12 cellular contexts compared by ENCODE assay signal in the genomic region with DNA sequence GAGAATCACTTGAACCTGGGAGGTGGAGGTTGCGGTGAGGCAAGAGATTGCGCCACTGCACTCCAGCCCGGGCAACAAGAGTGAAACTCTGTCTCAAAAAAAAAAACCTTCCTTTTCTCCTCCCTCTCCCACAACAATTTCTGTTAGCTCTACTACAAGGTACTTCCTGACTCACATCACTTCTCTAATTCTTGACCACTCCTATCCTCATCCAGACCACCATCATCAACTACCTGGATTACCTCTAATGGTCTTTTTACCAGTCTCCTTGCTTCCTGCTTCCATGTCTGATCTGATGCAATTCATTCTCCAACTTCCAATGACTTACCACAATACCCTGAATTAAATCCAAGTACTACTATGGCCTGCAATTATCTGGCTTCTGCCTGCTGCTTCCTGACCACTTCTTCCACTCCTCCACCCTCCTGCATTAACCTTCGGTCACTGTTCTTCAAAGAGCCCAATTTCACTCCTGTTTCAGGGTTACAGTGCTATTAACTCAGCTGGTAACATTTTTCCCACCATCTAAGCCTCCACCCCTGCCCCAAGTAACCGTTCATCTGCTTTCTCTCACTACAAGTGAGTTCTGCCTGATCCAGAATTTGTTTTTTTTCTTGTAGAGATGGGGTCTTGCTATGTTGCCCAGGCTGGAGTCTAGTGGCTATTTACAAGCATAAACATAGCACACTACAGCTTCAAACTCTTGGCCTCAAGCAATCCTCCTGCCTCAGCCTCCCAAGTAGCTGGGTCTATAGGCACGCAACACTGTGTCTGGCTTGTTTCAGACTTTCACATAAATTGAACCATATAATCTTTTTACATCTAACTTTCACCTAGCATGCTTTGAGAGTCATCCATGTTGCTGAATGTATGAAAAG. TPM values are rescaled to one million over a fixed set of nuclear protein-coding genes. Genes with fewer than 3 reads are reported as not detected.
DNase-seq lines count a peak whose midpoint lies in the region; ATAC-seq and TF ChIP-seq lines count a peak whose summit lies in the region.
"Had no signal": no experiment of that assay in that cellular context is flagged by ENCODE, and none has a peak within 500 bp of the region (broad histone marks: within the 10 kb centered on the region; RNA-seq: fewer than 3 reads in every experiment).

No MANE protein-coding gene starts in this region.

- no peaks in the 10 kb centered on the region for H3K27me3 Mint-ChIP-seq in activated naive CD4-positive, alpha-beta T cell treated with anti-CD3 and anti-CD28 coated beads, Interleukin-2, amount 50 U/mL, for 24 hours
- no peaks in the 10 kb centered on the region for H3K27me3 Mint-ChIP-seq in activated naive CD8-positive, alpha-beta T cell treated with anti-CD3 and anti-CD28 coated beads, Interleukin-2, amount 10 ng/mL, durations not matched to agents 7 days and 5 days
- peaks cover 0 to 2% (median 0%) of the 10 kb centered on the region in 3 donors for H3K27me3 Mint-ChIP-seq in immature natural killer cell (ENCODE audit: low read depth in 3 of 3)

- peaks cover 74% of the 10 kb centered on the region for H3K36me3 ChIP-seq in upper lobe of right lung

- peak overlapping the region; percentile 21 for H3K27ac Mint-ChIP-seq in activated naive CD4-positive, alpha-beta T cell treated with anti-CD3 and anti-CD28 coated beads, Interleukin-2, amount 50 U/mL, for 24 hours
- peak overlapping the region; percentile 36 for H3K27ac Mint-ChIP-seq in activated naive CD8-positive, alpha-beta T cell treated with anti-CD3 and anti-CD28 coated beads, Interleukin-2, amount 10 ng/mL, durations not matched to agents 7 days and 5 days
- peak overlapping the region in 2 of 6 donors; percentile 63 to 64 for H3K27ac Mint-ChIP-seq in immature natural killer cell

- no peak overlapping the region for H3K4me3 ChIP-seq in upper lobe of right lung
- H3K4me3 ChIP-seq: SJCRH30 had no signal

- ATAC-seq in activated naive CD8-positive, alpha-beta T cell treated with anti-CD3 and anti-CD28 coated beads, Interleukin-2, amount 10 ng/mL, durations not matched to agents 7 days and 5 days (ENCODE audit: low read depth) = no peak
- ATAC-seq in upper lobe of right lung (no peak), GM19023 (IDR thresholded peaks at IDR 0.05; ENCODE audit: unreplicated experiment) (no peak)
- ATAC-seq: esophagus mucosa, left ventricle myocardium superior had no signal

- H3K9me3 Mint-ChIP-seq in activated naive CD4-positive, alpha-beta T cell treated with anti-CD3 and anti-CD28 coated beads, Interleukin-2, amount 50 U/mL, for 24 hours = no peaks in the 10 kb centered on the region
- H3K9me3 Mint-ChIP-seq in activated naive CD8-positive, alpha-beta T cell treated with anti-CD3 and anti-CD28 coated beads, Interleukin-2, amount 10 ng/mL, durations not matched to agents 7 days and 5 days = no peaks in the 10 kb centered on the region
- no peaks in the 10 kb centered on the region for H3K9me3 Mint-ChIP-seq in immature natural killer cell

- H3K4me3 Mint-ChIP-seq in activated naive CD4-positive, alpha-beta T cell treated with anti-CD3 and anti-CD28 coated beads, Interleukin-2, amount 50 U/mL, for 24 hours = no peak overlapping the region
- H3K4me3 Mint-ChIP-seq in activated naive CD8-positive, alpha-beta T cell treated with anti-CD3 and anti-CD28 coated beads, Interleukin-2, amount 10 ng/mL, durations not matched to agents 7 days and 5 days = no peak overlapping the region
- no peak overlapping the region for H3K4me3 Mint-ChIP-seq in immature natural killer cell

- H3K27me3 ChIP-seq in upper lobe of right lung = no peaks in the 10 kb centered on the region
- H3K27me3 ChIP-seq: SJCRH30 had no signal

- intact Hi-C loops in upper lobe of right lung (cut with DNase I) = no loop called here

- no peaks in the 10 kb centered on the region for H3K4me1 ChIP-seq in upper lobe of right lung
- H3K4me1 ChIP-seq: SJCRH30 had no signal

- DNase-seq in activated naive CD4-positive, alpha-beta T cell treated with anti-CD3 and anti-CD28 coated beads, Interleukin-2, amount 50 U/mL, for 16 hours = no peak
- peak; percentile 75 for DNase-seq in NCI-H2227 treated with DMSO at 0.1 percent for 48 hours (lab: John Stamatoyannopoulos, UW)
- DNase-seq in activated naive CD8-positive, alpha-beta T cell treated with anti-CD3 and anti-CD28 coated beads, Interleukin-2, amount 10 ng/mL, durations not matched to agents 7 days and 5 days = no peak
- DNase-seq in upper lobe of right lung = peak; percentile 17
- DNase-seq in immature natural killer cell = no peak
- DNase-seq in NK-92 treated with Interleukin-12 subunit alpha and Interleukin-12 subunit beta, amount 100 ng/mL, for 24 hours (lab: John Stamatoyannopoulos, UW) = no peak
- DNase-seq: left ventricle myocardium superior, NCI-H187, SJCRH30 had no signal

- no peak overlapping the region for H3K27ac ChIP-seq in upper lobe of right lung
- H3K27ac ChIP-seq: SJCRH30 had no signal

- POLR2A ChIA-PET in activated naive CD8-positive, alpha-beta T cell treated with anti-CD3 and anti-CD28 coated beads, Interleukin-2, amount 10 ng/mL, durations not matched to agents 7 days and 5 days (lab: Charles Lee) = no interaction called here

- no peaks in the 10 kb centered on the region for H3K9me3 ChIP-seq in upper lobe of right lung
- H3K9me3 ChIP-seq: SJCRH30 had no signal

- TF ChIP-seq CTCF in upper lobe of right lung (IDR thresholded peaks at IDR 0.05) = no peak

- peaks cover 13% of the 10 kb centered on the region for H3K36me3 Mint-ChIP-seq in activated naive CD4-positive, alpha-beta T cell treated with anti-CD3 and anti-CD28 coated beads, Interleukin-2, amount 50 U/mL, for 24 hours
- peaks cover 19% of the 10 kb centered on the region for H3K36me3 Mint-ChIP-seq in activated naive CD8-positive, alpha-beta T cell treated with anti-CD3 and anti-CD28 coated beads, Interleukin-2, amount 10 ng/mL, durations not matched to agents 7 days and 5 days
- peaks cover 7 to 24% (median 12%) of the 10 kb centered on the region in 3 donors for H3K36me3 Mint-ChIP-seq in immature natural killer cell

- H3K4me1 Mint-ChIP-seq in activated naive CD4-positive, alpha-beta T cell treated with anti-CD3 and anti-CD28 coated beads, Interleukin-2, amount 50 U/mL, for 24 hours = peaks cover 14% of the 10 kb centered on the region
- peaks cover 4% of the 10 kb centered on the region for H3K4me1 Mint-ChIP-seq in activated naive CD8-positive, alpha-beta T cell treated with anti-CD3 and anti-CD28 coated beads, Interleukin-2, amount 10 ng/mL, durations not matched to agents 7 days and 5 days
- H3K4me1 Mint-ChIP-seq in immature natural killer cell = peaks cover 0 to 1% of the 10 kb centered on the region in 2 donors

RNA-seq across cellular contexts. Expression of gene DCAF1, which starts 27.8 kb away (rescaled TPM):
- 10 to 100 TPM; 33.3 to 35.4 TPM for total RNA-seq in activated naive CD8-positive, alpha-beta T cell treated with anti-CD3 and anti-CD28 coated beads, Interleukin-2, amount 10 ng/mL, durations not matched to agents 7 days and 5 days
- 25.1 TPM for total RNA-seq in upper lobe of right lung
- 10 to 100 TPM in 1 of 3 donors, 1 to 10 TPM in 2; 3.5 to 13.5 (median 4.7) TPM for polyA plus RNA-seq in immature natural killer cell

Comparison
In these comparisons a context has a peak if more than half of its experiments do, and no peak if none do; other contexts are left out.
1. DNase-seq: peak in NCI-H2227 treated with DMSO at 0.1 percent for 48 hours (single experiment) and upper lobe of right lung (single experiment); none in activated naive CD4-positive, alpha-beta T cell treated with anti-CD3 and anti-CD28 coated beads, Interleukin-2, amount 50 U/mL, for 16 hours (single experiment), activated naive CD8-positive, alpha-beta T cell treated with anti-CD3 and anti-CD28 coated beads, Interleukin-2, amount 10 ng/mL, durations not matched to agents 7 days and 5 days (single experiment), immature natural killer cell (0 of 3) and NK-92 treated with Interleukin-12 subunit alpha and Interleukin-12 subunit beta, amount 100 ng/mL, for 24 hours (single experiment).